ENCODE assay signal across 9 cellular contexts in the genomic region with DNA sequence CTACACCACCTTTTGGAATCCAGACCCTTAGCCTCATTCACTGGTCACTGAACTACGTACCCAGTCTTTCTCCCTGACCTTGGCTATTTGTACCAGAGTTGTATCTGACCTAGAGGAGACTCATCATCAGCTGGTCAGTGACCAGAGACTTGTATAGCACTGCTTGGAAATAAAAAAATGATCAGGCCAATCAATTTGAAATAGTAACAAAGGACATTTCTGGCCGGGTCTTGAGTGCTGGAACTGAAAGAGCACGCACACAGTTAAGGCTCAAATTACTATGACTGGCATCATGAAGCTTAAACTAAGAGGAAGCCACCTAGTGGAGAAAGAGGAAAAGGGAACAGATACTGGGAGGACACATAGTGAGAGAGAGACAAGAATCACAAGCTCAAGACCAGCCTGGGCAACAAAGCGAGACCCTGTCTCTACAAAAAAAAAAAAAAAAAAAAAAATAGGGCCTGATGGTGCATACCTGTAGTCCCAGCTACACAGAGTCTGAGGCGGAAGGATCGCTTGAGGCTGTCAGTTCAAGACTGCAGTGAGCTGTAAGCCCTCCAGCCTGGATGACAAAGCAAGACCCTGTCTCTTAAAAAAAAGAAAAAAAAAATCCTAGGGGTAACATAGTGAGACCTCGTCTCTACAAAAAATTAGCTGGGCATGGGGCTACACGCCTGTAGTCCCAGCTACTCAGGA. TPM values are rescaled to one million over a fixed set of nuclear protein-coding genes. Genes with fewer than 3 reads are reported as not detected.
DNase-seq lines count a peak whose midpoint lies in the region; ATAC-seq and TF ChIP-seq lines count a peak whose summit lies in the region.
"Had no signal": no experiment of that assay in that cellular context is flagged by ENCODE, and none has a peak within 500 bp of the region (broad histone marks: within the 10 kb centered on the region; RNA-seq: fewer than 3 reads in every experiment).

No MANE protein-coding gene starts in this region.

- H3K36me3 Mint-ChIP-seq in naive thymus-derived CD8-positive, alpha-beta T cell, result no peaks in the 10 kb centered on the region

- TF ChIP-seq CTCF in BJ (IDR thresholded peaks at IDR 0.05; ENCODE audit: insufficient read depth, low read depth, low read length), result peak; percentile 78

- H3K9me3 ChIP-seq in SK-N-MC (ENCODE audit: low read depth, low read length), result no peaks in the 10 kb centered on the region

- H3K4me3 ChIP-seq in BJ (ENCODE audit: low read depth, low read length) (no peak overlapping the region), SK-N-MC (peak overlapping the region; percentile 49)

- H3K4me3 Mint-ChIP-seq in naive thymus-derived CD8-positive, alpha-beta T cell, result peak overlapping the region in 2 of 10 donors; percentile 2 to 34
- H3K4me3 Mint-ChIP-seq: T-helper 1 cell treated with Interleukin-12 subunit alpha and Interleukin-12 subunit beta and Interleukin-4 antibody, amounts not matched to agents 30 μg/mL and 1 μg/mL, for 36 hours had no signal

- CTCF ChIA-PET in BJ (lab: Yijun Ruan, JAX), result interaction anchor here (0.5 to 1.3 kb wide), 24 partner anchors 11 to 756 kb away, joined by 3 to 10 read pairs (median 4); partner anchors contain the start of gene SRP19

- H3K4me1 Mint-ChIP-seq in naive thymus-derived CD8-positive, alpha-beta T cell, result peaks cover 3 to 7% (median 5%) of the 10 kb centered on the region in 4 donors

- no peak overlapping the region for H3K27ac ChIP-seq in SK-N-MC

- ATAC-seq in GM18511 (IDR thresholded peaks at IDR 0.05; ENCODE audit: unreplicated experiment) (peak; percentile 99), HG02870 (IDR thresholded peaks at IDR 0.05; ENCODE audit: unreplicated experiment) (peak; percentile 99), esophagus mucosa (peak; percentile 87)
- ATAC-seq in naive thymus-derived CD8-positive, alpha-beta T cell, result peak; percentile 98 to 99

- peaks cover 0 to 7% (median 5%) of the 10 kb centered on the region in 5 donors for H3K27me3 Mint-ChIP-seq in naive thymus-derived CD8-positive, alpha-beta T cell

- DNase-seq in BJ (ENCODE audit: low read depth) (peak; percentile 26), NCI-H1048 (lab: John Stamatoyannopoulos, UW) (peak; percentile 12), SK-N-MC (ENCODE audit: low read depth, low spot score) (peak; percentile 37)
- peak in 4 of 10 donors; percentile 22 to 51 (median 36) for DNase-seq in naive thymus-derived CD8-positive, alpha-beta T cell
- no peak for DNase-seq in activated naive CD4-positive, alpha-beta T cell treated with anti-CD3 and anti-CD28 coated beads, Interleukin-2, amount 50 U/mL, for 16 hours

- peak overlapping the region in 5 of 10 donors; percentile 0 to 55 (median 18) for H3K27ac Mint-ChIP-seq in naive thymus-derived CD8-positive, alpha-beta T cell
- H3K27ac Mint-ChIP-seq: T-helper 1 cell treated with Interleukin-12 subunit alpha and Interleukin-12 subunit beta and Interleukin-4 antibody, amounts not matched to agents 30 μg/mL and 1 μg/mL, for 36 hours had no signal

- H3K9ac ChIP-seq in SK-N-MC (ENCODE audit: insufficient read length), result no peak overlapping the region

- no peaks in the 10 kb centered on the region for H3K36me3 ChIP-seq in BJ (ENCODE audit: control insufficient read depth, insufficient read depth, low read length)
- no peaks in the 10 kb centered on the region for H3K36me3 ChIP-seq in SK-N-MC (ENCODE audit: insufficient read depth, low read length)

- H3K27me3 ChIP-seq in BJ (ENCODE audit: control insufficient read depth, insufficient read depth, low read length), result no peaks in the 10 kb centered on the region

- peaks cover 0 to 2% (median 0%) of the 10 kb centered on the region in 9 donors for H3K9me3 Mint-ChIP-seq in naive thymus-derived CD8-positive, alpha-beta T cell
- H3K9me3 Mint-ChIP-seq: T-helper 1 cell treated with Interleukin-12 subunit alpha and Interleukin-12 subunit beta and Interleukin-4 antibody, amounts not matched to agents 30 μg/mL and 1 μg/mL, for 36 hours had no signal

- POLR2A ChIA-PET in BJ (lab: Charles Lee), result interaction anchor here (0.6 to 1.1 kb wide), 2 partner anchors 13 to 125 kb away, joined by 3 to 5 read pairs; partner anchors contain the start of gene SRP19
- POLR2A ChIA-PET in naive thymus-derived CD8-positive, alpha-beta T cell (lab: Charles Lee), result interaction anchor here (0.7 to 1.2 kb wide), 3 partner anchors 13 to 131 kb away, joined by 4 to 8 read pairs (median 6); partner anchors contain the start of gene SRP19

RNA-seq across cellular contexts. Expression of gene SRP19, which starts 12.8 kb away (rescaled TPM):
- polyA plus RNA-seq in BJ (2011; rRNA removed), result 32.4 and 72.2 TPM in 2 replicates
- polyA minus RNA-seq in BJ (2011; rRNA and poly(A)+ RNA removed), result 5.6 and 9.7 TPM in 2 replicates
- 29.7 TPM for total RNA-seq in esophagus mucosa
- 10 to 100 TPM; 46.3 to 47.5 TPM for total RNA-seq in naive thymus-derived CD8-positive, alpha-beta T cell
- 100 to 1,000 TPM in 1 of 3 donors, 10 to 100 TPM in 2; 84.4 to 133 (median 97.8) TPM for polyA plus RNA-seq in naive thymus-derived CD8-positive, alpha-beta T cell
